ENCODE assay signal across 13 cellular contexts in genomic region chr6:15063253-15063853, GRCh38.
DNase-seq lines count a peak whose midpoint lies in the region; ATAC-seq and TF ChIP-seq lines count a peak whose summit lies in the region.
"Had no signal": no experiment of that assay in that cellular context is flagged by ENCODE, and none has a peak within 500 bp of the region (broad histone marks: within the 10 kb centered on the region; RNA-seq: fewer than 3 reads in every experiment).

No MANE protein-coding gene starts in this region.

- ATAC-seq in HG03039 (IDR thresholded peaks at IDR 0.05; ENCODE audit: unreplicated experiment) = no peak
- ATAC-seq in activated CD8-positive, alpha-beta T cell treated with anti-CD3 and anti-CD28 coated beads for 36 hours = no peak

- intact Hi-C loops in activated CD8-positive, alpha-beta T cell treated with anti-CD3 and anti-CD28 coated beads for 36 hours (cut with micrococcal nuclease) = no loop called here

- H3K9me3 Mint-ChIP-seq in activated CD8-positive, alpha-beta T cell treated with anti-CD3 and anti-CD28 coated beads for 36 hours = no peaks in the 10 kb centered on the region
- H3K9me3 Mint-ChIP-seq: central memory CD8-positive, alpha-beta T cell had no signal

- no peaks in the 10 kb centered on the region for H3K27me3 Mint-ChIP-seq in activated CD8-positive, alpha-beta T cell treated with anti-CD3 and anti-CD28 coated beads for 36 hours
- H3K27me3 Mint-ChIP-seq: central memory CD8-positive, alpha-beta T cell had no signal

- no peak overlapping the region for H3K27ac Mint-ChIP-seq in activated CD8-positive, alpha-beta T cell treated with anti-CD3 and anti-CD28 coated beads for 36 hours

- CTCF ChIA-PET in activated CD8-positive, alpha-beta T cell treated with anti-CD3 and anti-CD28 coated beads for 36 hours (lab: Charles Lee) = no interaction called here

- no peak overlapping the region for H3K4me3 ChIP-seq in fibroblast of pulmonary artery (replicated peaks; ENCODE audit: low read depth, low read length)
- H3K4me3 ChIP-seq: pancreas had no signal

- no peak overlapping the region for H3K4me3 Mint-ChIP-seq in activated CD8-positive, alpha-beta T cell treated with anti-CD3 and anti-CD28 coated beads for 36 hours
- H3K4me3 Mint-ChIP-seq: central memory CD8-positive, alpha-beta T cell had no signal

- peak; percentile 55 for DNase-seq in GDM1 (lab: John Stamatoyannopoulos, UW)
- peak; percentile 69 for DNase-seq in RPMI7951 (ENCODE audit: low read depth)
- peak; percentile 7 for DNase-seq in fibroblast of pulmonary artery (ENCODE audit: low read depth)
- peak; percentile 42 for DNase-seq in pons (ENCODE audit: low spot score)
- no peak for DNase-seq in HuH-7.5 (ENCODE audit: low spot score)
- no peak for DNase-seq in kidney tubule cell (ENCODE audit: low spot score)
- DNase-seq in activated CD8-positive, alpha-beta T cell treated with anti-CD3 and anti-CD28 coated beads for 36 hours = no peak
- DNase-seq: activated T-cell treated with anti-CD3 and anti-CD28 coated beads, Interleukin-2, amount 50 U/mL, for 1 hour; NCI-H2081 treated with DMSO at 0.1 percent for 48 hours; T-helper 1 cell had no signal

- no peaks in the 10 kb centered on the region for H3K36me3 Mint-ChIP-seq in activated CD8-positive, alpha-beta T cell treated with anti-CD3 and anti-CD28 coated beads for 36 hours (ENCODE audit: low read depth)

- POLR2A ChIA-PET in activated CD8-positive, alpha-beta T cell treated with anti-CD3 and anti-CD28 coated beads for 36 hours (lab: Charles Lee) = no interaction called here

- TF ChIP-seq CTCF in fibroblast of pulmonary artery (IDR thresholded peaks at IDR 0.05; ENCODE audit: low read length, missing control alignments) = no peak
- TF ChIP-seq CTCF in activated CD8-positive, alpha-beta T cell treated with anti-CD3 and anti-CD28 coated beads for 36 hours (IDR thresholded peaks at IDR 0.05) = no peak

- peaks cover 5% of the 10 kb centered on the region for H3K4me1 Mint-ChIP-seq in activated CD8-positive, alpha-beta T cell treated with anti-CD3 and anti-CD28 coated beads for 36 hours (ENCODE audit: low read depth)
- H3K4me1 Mint-ChIP-seq: central memory CD8-positive, alpha-beta T cell had no signal

Comparison
In these comparisons a context has a peak if more than half of its experiments do, and no peak if none do; other contexts are left out.
1. DNase-seq: peak in GDM1 (single experiment), RPMI7951 (single experiment), fibroblast of pulmonary artery (single experiment) and pons (single experiment); none in HuH-7.5 (single experiment), kidney tubule cell (single experiment) and activated CD8-positive, alpha-beta T cell treated with anti-CD3 and anti-CD28 coated beads for 36 hours (single experiment).